In genomic region chrX:66012094-66012534, GRCh38 we compare ENCODE assay signal across 9 cellular contexts. TPM values are rescaled to one million over a fixed set of nuclear protein-coding genes. Genes with fewer than 3 reads are reported as not detected.
DNase-seq lines count a peak whose midpoint lies in the region; ATAC-seq and TF ChIP-seq lines count a peak whose summit lies in the region.
"Had no signal": no experiment of that assay in that cellular context is flagged by ENCODE, and none has a peak within 500 bp of the region (broad histone marks: within the 10 kb centered on the region; RNA-seq: fewer than 3 reads in every experiment).

No MANE protein-coding gene starts in this region.

- TF ChIP-seq CTCF in GM10266 (IDR thresholded peaks at IDR 0.05; ENCODE audit: control insufficient read depth, insufficient read depth, low read depth, missing control alignments): no peak

- no peak overlapping the region for H3K4me3 Mint-ChIP-seq in dendritic cell treated with granulocyte-macrophage colony-stimulating factor and Interleukin-4, amounts not matched to agents 40 ng/mL and 50 ng/mL, for 4 days

- peaks cover 49% of the 10 kb centered on the region for H3K4me1 Mint-ChIP-seq in dendritic cell treated with granulocyte-macrophage colony-stimulating factor and Interleukin-4, amounts not matched to agents 40 ng/mL and 50 ng/mL, for 4 days (ENCODE audit: low read depth)

- DNase-seq in GM10266 (ENCODE audit: extremely low spot score) (peak; percentile 6), HT1080 (ENCODE audit: low read depth) (peak; percentile 13), DMS 273 (lab: John Stamatoyannopoulos, UW; ENCODE audit: unreplicated experiment) (no peak), SW480 (ENCODE audit: low spot score) (no peak), G401 (ENCODE audit: low spot score) (no peak), pons (ENCODE audit: low spot score) (no peak)

- in situ Hi-C loops in G401 (cut with HindIII; ENCODE audit: low sequenced_read_pairs): no loop called here

- intact Hi-C loops in dendritic cell treated with granulocyte-macrophage colony-stimulating factor and Interleukin-4, amounts not matched to agents 40 ng/mL and 50 ng/mL, for 4 days (cut with micrococcal nuclease): no loop called here

- H3K36me3 Mint-ChIP-seq in dendritic cell treated with granulocyte-macrophage colony-stimulating factor and Interleukin-4, amounts not matched to agents 40 ng/mL and 50 ng/mL, for 4 days (ENCODE audit: low read depth): peaks cover 3% of the 10 kb centered on the region

- ATAC-seq in GM21447 (IDR thresholded peaks at IDR 0.05; ENCODE audit: unreplicated experiment): peak; percentile 55

- H3K9me3 Mint-ChIP-seq in dendritic cell treated with granulocyte-macrophage colony-stimulating factor and Interleukin-4, amounts not matched to agents 40 ng/mL and 50 ng/mL, for 4 days: no peaks in the 10 kb centered on the region

- peaks cover 6% of the 10 kb centered on the region for H3K27me3 Mint-ChIP-seq in dendritic cell treated with granulocyte-macrophage colony-stimulating factor and Interleukin-4, amounts not matched to agents 40 ng/mL and 50 ng/mL, for 4 days

- peak overlapping the region; percentile 87 for H3K27ac Mint-ChIP-seq in dendritic cell treated with granulocyte-macrophage colony-stimulating factor and Interleukin-4, amounts not matched to agents 40 ng/mL and 50 ng/mL, for 4 days

RNA-seq across cellular contexts. Expression of gene VSIG4, which starts 27.8 kb away (rescaled TPM):
- total RNA-seq in HT1080 (2014; rRNA removed; shearing (Covaris generic)): not detected in 2 replicates
- not detected in 2 replicates for polyA plus RNA-seq in HT1080 (2015; cell fraction: cytosol; rRNA removed)
- polyA plus RNA-seq in HT1080 (2015; cell fraction: nucleus; rRNA removed): not detected in 2 replicates
- total RNA-seq in G401 (2014; rRNA removed; shearing (Covaris generic)): not detected in 2 replicates
- total RNA-seq: NCI-H460 had no signal

Comparison
In these comparisons a context has a peak if more than half of its experiments do, and no peak if none do; other contexts are left out.
1. DNase-seq: peak in GM10266 (single experiment) and HT1080 (single experiment); none in DMS 273 (single experiment), SW480 (single experiment), G401 (single experiment) and pons (single experiment).